ENCODE assay signal across 1 cellular context in the genomic region with DNA sequence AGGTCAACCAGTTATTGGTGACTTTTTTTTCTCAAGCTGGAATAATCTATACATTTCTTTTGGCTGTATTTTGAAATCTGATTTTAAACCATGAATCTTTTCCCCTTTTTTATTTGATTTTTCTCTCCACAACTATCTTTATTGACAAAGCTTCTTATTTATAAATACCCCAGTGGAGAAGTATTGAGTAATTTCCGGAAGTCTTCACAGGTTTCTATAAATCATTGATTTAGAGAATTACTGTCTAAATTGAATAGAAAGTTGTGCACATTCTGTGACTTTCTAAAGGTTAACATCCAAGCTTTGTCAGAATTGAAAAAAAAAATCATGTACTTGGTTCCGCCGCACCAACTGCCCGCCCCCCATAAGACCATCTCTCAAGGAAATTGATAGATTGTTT.
TF ChIP-seq lines count a peak whose summit lies in the region.

No MANE protein-coding gene starts in this region.

TF ChIP-seq in endothelial cell of umbilical vein, 7 proteins besides CTCF, POLR2A, EP300 and RAD21:
- no peak for TF ChIP-seq FOS (IDR thresholded peaks at IDR 0.05; ENCODE audit: borderline replicate concordance, insufficient read depth, low read length)
- TF ChIP-seq, protein P1, sequence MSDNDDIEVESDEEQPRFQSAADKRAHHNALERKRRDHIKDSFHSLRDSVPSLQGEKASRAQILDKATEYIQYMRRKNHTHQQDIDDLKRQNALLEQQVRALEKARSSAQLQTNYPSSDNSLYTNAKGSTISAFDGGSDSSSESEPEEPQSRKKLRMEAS (IDR thresholded peaks at IDR 0.05; ENCODE audit: insufficient read depth, insufficient read length) = no peak
- no peak for TF ChIP-seq EZH2 (IDR thresholded peaks at IDR 0.05; ENCODE audit: borderline replicate concordance, low read depth, low read length, severe bottlenecking)
- no peak for TF ChIP-seq JUN (IDR thresholded peaks at IDR 0.05; ENCODE audit: borderline replicate concordance, insufficient read depth, insufficient read length, low read depth)
- no peak for TF ChIP-seq GATA2 (IDR thresholded peaks at IDR 0.05; ENCODE audit: insufficient read depth, insufficient read length, low read depth, low read length)
- no peak for TF ChIP-seq POLR2AphosphoS5 (IDR thresholded peaks at IDR 0.05; ENCODE audit: insufficient read depth, low read depth, low read length)
- TF ChIP-seq MYC (IDR thresholded peaks at IDR 0.05; ENCODE audit: low read depth, low read length) = no peak
TF ChIP-seq in endothelial cell of umbilical vein: peak in this region for 0.
